ENCODE assay signal across 8 cellular contexts in the genomic region with DNA sequence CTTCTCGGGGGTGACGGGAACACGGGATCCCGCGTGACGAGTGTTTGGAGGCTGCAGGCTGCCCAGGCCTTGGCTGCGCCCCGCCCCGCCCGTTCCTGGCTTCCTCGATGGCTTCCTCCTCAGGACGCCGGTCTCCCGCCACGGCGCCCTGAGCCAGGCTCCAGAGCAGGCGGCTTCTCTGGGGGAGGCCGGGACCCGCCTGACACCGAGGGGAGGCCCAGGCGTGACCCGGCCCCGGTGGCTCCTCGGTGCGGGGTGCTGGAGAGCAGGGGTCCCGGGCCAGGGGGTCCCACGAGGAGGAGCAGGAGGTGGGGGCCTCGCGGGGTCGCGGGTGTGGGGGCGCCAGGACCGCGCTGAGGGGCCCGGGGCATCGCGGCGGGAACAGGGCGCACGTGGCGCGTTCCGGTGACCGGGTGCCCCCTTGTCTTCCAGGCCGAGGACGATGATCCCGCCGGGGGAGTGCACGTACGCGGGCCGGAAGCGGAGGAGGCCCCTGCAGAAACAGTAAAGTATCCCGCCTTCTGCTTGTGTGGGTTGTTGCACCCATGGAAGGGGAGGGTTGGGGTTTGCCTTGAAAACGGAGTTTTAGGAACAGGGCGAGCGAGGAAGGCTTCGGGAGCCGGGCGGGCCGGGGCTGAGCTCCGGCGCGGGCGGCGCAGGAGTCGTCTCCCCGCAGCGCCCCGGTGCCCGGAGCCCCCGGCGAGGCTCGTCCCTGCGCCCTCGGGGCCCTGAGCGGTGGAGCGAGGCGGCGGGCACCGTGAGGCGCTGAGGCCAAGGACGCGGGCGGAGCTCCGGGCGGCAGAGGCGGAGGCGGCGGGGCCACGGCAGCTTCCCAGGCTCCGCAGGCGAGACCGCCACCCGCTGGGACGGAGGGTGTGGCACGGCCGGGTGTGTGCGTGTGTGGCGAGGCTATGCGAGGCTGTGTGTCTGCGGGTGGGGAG. TPM values are rescaled to one million over a fixed set of nuclear protein-coding genes. Genes with fewer than 3 reads are reported as not detected.
DNase-seq lines count a peak whose midpoint lies in the region; ATAC-seq and TF ChIP-seq lines count a peak whose summit lies in the region.

No MANE protein-coding gene starts in this region.

- peaks cover 24% of the 10 kb centered on the region for H3K36me3 Mint-ChIP-seq in activated CD8-positive, alpha-beta T cell treated with anti-CD3 and anti-CD28 coated beads for 36 hours (ENCODE audit: low read depth)
- H3K36me3 Mint-ChIP-seq in natural killer cell = no peaks in the 10 kb centered on the region

- no peaks in the 10 kb centered on the region for H3K4me1 ChIP-seq in urinary bladder (ENCODE audit: insufficient read depth)

- no peak for TF ChIP-seq CTCF in HL-60 (IDR thresholded peaks at IDR 0.05; ENCODE audit: insufficient read depth, low read length)
- TF ChIP-seq CTCF in activated CD8-positive, alpha-beta T cell treated with anti-CD3 and anti-CD28 coated beads for 36 hours (IDR thresholded peaks at IDR 0.05) = no peak
- no peak for TF ChIP-seq CTCF in natural killer cell (IDR thresholded peaks at IDR 0.05)

- peak overlapping the region; percentile 85 for H3K27ac Mint-ChIP-seq in activated CD8-positive, alpha-beta T cell treated with anti-CD3 and anti-CD28 coated beads for 36 hours
- no peak overlapping the region for H3K27ac Mint-ChIP-seq in natural killer cell

- H3K4me1 Mint-ChIP-seq in activated CD8-positive, alpha-beta T cell treated with anti-CD3 and anti-CD28 coated beads for 36 hours (ENCODE audit: low read depth) = peaks cover 28% of the 10 kb centered on the region
- peaks cover 0 to 10% of the 10 kb centered on the region in 2 donors for H3K4me1 Mint-ChIP-seq in natural killer cell

- H3K4me3 ChIP-seq in HL-60 (replicated peaks; ENCODE audit: insufficient read depth, low read length) (peak overlapping the region; percentile 33), urinary bladder (ENCODE audit: low read depth, low read length) (peak overlapping the region; percentile 51)

- WGBS in urinary bladder = 23% methylated on average over 102 of the region's 102 CpGs

- intact Hi-C loops in activated CD8-positive, alpha-beta T cell treated with anti-CD3 and anti-CD28 coated beads for 36 hours (cut with micrococcal nuclease) = loop anchor here (10.0 kb wide), 1 partner anchor 51 kb away; no protein-coding TSS in a partner anchor
- intact Hi-C loops in natural killer cell (cut with micrococcal nuclease) = no loop called here

- H3K9me3 Mint-ChIP-seq in activated CD8-positive, alpha-beta T cell treated with anti-CD3 and anti-CD28 coated beads for 36 hours = no peaks in the 10 kb centered on the region
- no peaks in the 10 kb centered on the region for H3K9me3 Mint-ChIP-seq in natural killer cell

- no peaks in the 10 kb centered on the region for H3K36me3 ChIP-seq in urinary bladder (ENCODE audit: insufficient read depth)

- peak; percentile 52 for ATAC-seq in GM19023 (IDR thresholded peaks at IDR 0.05; ENCODE audit: unreplicated experiment)
- ATAC-seq in activated CD8-positive, alpha-beta T cell treated with anti-CD3 and anti-CD28 coated beads for 36 hours = peak; percentile 76
- peak; percentile 78 for ATAC-seq in esophagus mucosa
- ATAC-seq in natural killer cell = peak in 2 of 3 donors; percentile 58 to 86
- ATAC-seq in HG02798 (IDR thresholded peaks at IDR 0.05; ENCODE audit: poor library complexity, unreplicated experiment) = no peak

- DNase-seq in HL-60 (ENCODE audit: low read depth in 1 of 2, low spot score in 1 of 2) (peak; percentile 62 to 64), natural killer cell (no peak), NCI-H1694 (lab: John Stamatoyannopoulos, UW) (no peak)
- peak; percentile 67 for DNase-seq in activated CD8-positive, alpha-beta T cell treated with anti-CD3 and anti-CD28 coated beads for 36 hours

- POLR2A ChIA-PET in activated CD8-positive, alpha-beta T cell treated with anti-CD3 and anti-CD28 coated beads for 36 hours (lab: Charles Lee) = interaction anchor here (1.1 to 1.3 kb wide), 3 partner anchors 9 to 50 kb away, joined by 3 to 5 read pairs (median 4); no protein-coding TSS in a partner anchor

- H3K27ac ChIP-seq in HL-60 (replicated peaks) = peak overlapping the region; percentile 72
- no peak overlapping the region for H3K27ac ChIP-seq in urinary bladder (ENCODE audit: low read depth)

- no peaks in the 10 kb centered on the region for H3K27me3 ChIP-seq in HL-60 (ENCODE audit: insufficient read depth, poor library complexity, severe bottlenecking)

- H3K27me3 Mint-ChIP-seq in activated CD8-positive, alpha-beta T cell treated with anti-CD3 and anti-CD28 coated beads for 36 hours = peaks cover 1% of the 10 kb centered on the region
- peaks cover 6 to 31% of the 10 kb centered on the region in 2 donors for H3K27me3 Mint-ChIP-seq in natural killer cell (ENCODE audit: low read depth in 2 of 2)

- H3K4me3 Mint-ChIP-seq in activated CD8-positive, alpha-beta T cell treated with anti-CD3 and anti-CD28 coated beads for 36 hours = peak overlapping the region; percentile 71
- peak overlapping the region; percentile 56 for H3K4me3 Mint-ChIP-seq in natural killer cell

- CTCF ChIA-PET in activated CD8-positive, alpha-beta T cell treated with anti-CD3 and anti-CD28 coated beads for 36 hours (lab: Charles Lee) = interaction anchor here (0.8 to 1.0 kb wide), 4 partner anchors 8 to 103 kb away, joined by 3 read pairs; no protein-coding TSS in a partner anchor

RNA-seq across cellular contexts. Expression of gene AHRR, which starts 22.2 kb away (rescaled TPM):
- 10 to 100 TPM; 26.3 to 27.9 TPM for total RNA-seq in activated CD8-positive, alpha-beta T cell treated with anti-CD3 and anti-CD28 coated beads for 36 hours
- total RNA-seq in esophagus mucosa (1.1 TPM), natural killer cell (1 to 10 TPM in 2 of 3 donors, under 1 TPM in 1; 0.88 to 1.4 (median 1.2) TPM), urinary bladder (6.7 TPM)
- 6.5 TPM for polyA plus RNA-seq in urinary bladder

Comparison
In these comparisons a context has a peak if more than half of its experiments do, and no peak if none do; other contexts are left out.
1. DNase-seq: peak in HL-60 (2 of 2) and activated CD8-positive, alpha-beta T cell treated with anti-CD3 and anti-CD28 coated beads for 36 hours (single experiment); none in natural killer cell (single experiment) and NCI-H1694 (single experiment).